Comparison of ENCODE assay signal across 19 cellular contexts in the genomic region with DNA sequence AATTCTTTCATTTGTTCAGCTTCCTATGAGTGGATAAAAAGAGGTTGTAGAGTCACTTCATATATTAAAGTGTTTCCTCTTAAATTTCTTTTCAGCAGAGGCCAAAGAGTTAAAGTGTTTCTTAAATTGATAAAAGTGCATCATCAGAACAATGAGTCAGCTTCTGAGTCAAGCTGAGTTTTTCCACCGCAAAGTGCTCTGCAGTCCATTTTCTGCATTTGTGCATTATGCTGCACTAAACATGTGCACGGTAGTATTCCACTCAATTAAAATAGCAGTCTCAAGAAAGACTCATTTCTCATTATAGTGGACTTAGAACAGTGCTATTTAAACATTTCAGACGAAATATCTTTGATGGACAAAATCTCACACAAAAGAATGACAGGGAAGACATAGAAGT.
DNase-seq lines count a peak whose midpoint lies in the region; ATAC-seq and TF ChIP-seq lines count a peak whose summit lies in the region.
"Had no signal": no experiment of that assay in that cellular context is flagged by ENCODE, and none has a peak within 500 bp of the region (broad histone marks: within the 10 kb centered on the region; RNA-seq: fewer than 3 reads in every experiment).

No MANE protein-coding gene starts in this region.

- no peak overlapping the region for H3K4me3 ChIP-seq in fibroblast of the aortic adventitia (ENCODE audit: low read depth, low read length)
- H3K4me3 ChIP-seq: gastroesophageal sphincter, GM12878, GM23338, lower lobe of right lung, stomach, uterus had no signal

- no peak for TF ChIP-seq CTCF in fibroblast of the aortic adventitia (IDR thresholded peaks at IDR 0.05; ENCODE audit: insufficient read depth, low read length)

- DNase-seq in ACHN (peak; percentile 13), HT1080 (ENCODE audit: low read depth) (peak; percentile 87), fibroblast of the aortic adventitia (ENCODE audit: low read depth) (peak; percentile 25), DMS79 treated with DMSO at 0.1 percent for 48 hours (lab: John Stamatoyannopoulos, UW) (no peak), NCI-H82 treated with DMSO at 0.1 percent for 48 hours (lab: John Stamatoyannopoulos, UW; ENCODE audit: unreplicated experiment) (no peak)
- DNase-seq: activated CD8-positive, alpha-beta T cell treated with anti-CD3 and anti-CD28 coated beads, Interleukin-2, amount 10 ng/mL, durations not matched to agents 7 days and 5 days; activated naive CD8-positive, alpha-beta T cell treated with anti-CD3 and anti-CD28 coated beads, Interleukin-2, amount 50 U/mL, for 24 hours; lower lobe of right lung; naive thymus-derived CD4-positive, alpha-beta T cell; NCI-H146; NCI-H345; stomach; uterus had no signal

- ATAC-seq in SK-N-SH treated with all-trans-retinoic acid at 6 μM for 48 hours (peak; percentile 94), HG03342 (IDR thresholded peaks at IDR 0.05; ENCODE audit: unreplicated experiment) (no peak), GM21515 (IDR thresholded peaks at IDR 0.05; ENCODE audit: unreplicated experiment) (no peak)
- ATAC-seq: activated CD8-positive, alpha-beta T cell treated with anti-CD3 and anti-CD28 coated beads, Interleukin-2, amount 10 ng/mL, durations not matched to agents 7 days and 5 days; activated naive CD8-positive, alpha-beta T cell treated with anti-CD3 and anti-CD28 coated beads, Interleukin-2, amount 50 U/mL, for 24 hours; gastroesophageal sphincter; GM12878; GM23338; lower lobe of right lung; naive thymus-derived CD4-positive, alpha-beta T cell had no signal

- in situ Hi-C loops in ACHN (cut with HindIII; ENCODE audit: low pct_ligation_motif_present, low pct_unique_long_range_greater_than_20kb, low sequenced_read_pairs) = no loop called here

TF ChIP-seq in SK-N-SH treated with all-trans-retinoic acid at 6 μM for 48 hours, 23 proteins besides CTCF, POLR2A, EP300 and RAD21:
- TF ChIP-seq ZC3H10 (CRISPR knock-in tag; IDR thresholded peaks at IDR 0.05) (peak; percentile 60; the same call in 1 of the 2 replicates), ESRRG (CRISPR knock-in tag; IDR thresholded peaks at IDR 0.05) (no peak), TOX (CRISPR knock-in tag; IDR thresholded peaks at IDR 0.05; ENCODE audit: borderline replicate concordance) (peak; percentile 49; the same call in 1 of the 2 replicates), CREB5 (CRISPR knock-in tag; IDR thresholded peaks at IDR 0.05; ENCODE audit: low read depth) (no peak)

Comparison
In these comparisons a context has a peak if more than half of its experiments do, and no peak if none do; other contexts are left out.
1. DNase-seq: peak in ACHN (single experiment), HT1080 (single experiment) and fibroblast of the aortic adventitia (single experiment); none in DMS79 treated with DMSO at 0.1 percent for 48 hours (single experiment) and NCI-H82 treated with DMSO at 0.1 percent for 48 hours (single experiment).